Comparison of ENCODE assay signal across 1 cellular context in genomic region chr1:18516473-18516872, GRCh38.
TF ChIP-seq lines count a peak whose summit lies in the region.

No MANE protein-coding gene starts in this region.

TF ChIP-seq in HEK293, 187 proteins besides CTCF, POLR2A, EP300 and RAD21 (continued from another document):
- TF ChIP-seq ZBTB11 (tag by site-specific recombination; conservative IDR thresholded peaks at IDR 0.05; ENCODE audit: low read depth), result no peak
- no peak for TF ChIP-seq ZNF548 (tag by site-specific recombination; IDR thresholded peaks at IDR 0.05)
- TF ChIP-seq TRIM28 (IDR thresholded peaks at IDR 0.05; ENCODE audit: borderline replicate concordance, low read length), result peak; percentile 29; the same call in 1 of the 2 replicates
- peak; percentile 97 for TF ChIP-seq SETDB1 (IDR thresholded peaks at IDR 0.05; ENCODE audit: insufficient read length, low read length)
- no peak for TF ChIP-seq ZNF555 (tag by site-specific recombination; conservative IDR thresholded peaks at IDR 0.05)
- TF ChIP-seq, protein P1, sequence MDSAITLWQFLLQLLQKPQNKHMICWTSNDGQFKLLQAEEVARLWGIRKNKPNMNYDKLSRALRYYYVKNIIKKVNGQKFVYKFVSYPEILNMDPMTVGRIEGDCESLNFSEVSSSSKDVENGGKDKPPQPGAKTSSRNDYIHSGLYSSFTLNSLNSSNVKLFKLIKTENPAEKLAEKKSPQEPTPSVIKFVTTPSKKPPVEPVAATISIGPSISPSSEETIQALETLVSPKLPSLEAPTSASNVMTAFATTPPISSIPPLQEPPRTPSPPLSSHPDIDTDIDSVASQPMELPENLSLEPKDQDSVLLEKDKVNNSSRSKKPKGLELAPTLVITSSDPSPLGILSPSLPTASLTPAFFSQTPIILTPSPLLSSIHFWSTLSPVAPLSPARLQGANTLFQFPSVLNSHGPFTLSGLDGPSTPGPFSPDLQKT (IDR thresholded peaks at IDR 0.05; ENCODE audit: borderline replicate concordance, low read depth, low read length), result no peak
- TF ChIP-seq ZNF221 (tag by site-specific recombination; IDR thresholded peaks at IDR 0.05; ENCODE audit: borderline replicate concordance), result no peak
